In genomic region chr14:98994571-98994970, GRCh38 we compare ENCODE assay signal across 17 cellular contexts.
"Had no signal": no experiment of that assay in that cellular context is flagged by ENCODE, and none has a peak within 500 bp of the region (broad histone marks: within the 10 kb centered on the region; RNA-seq: fewer than 3 reads in every experiment).

No MANE protein-coding gene starts in this region.

- H3K4me3 ChIP-seq: adrenal gland, coronary artery, gastroesophageal sphincter, hepatocyte, left ventricle myocardium inferior, sigmoid colon, thoracic aorta had no signal

- H3K27me3 ChIP-seq: adrenal gland, gastroesophageal sphincter, hepatocyte, sigmoid colon had no signal

- H3K9me3 ChIP-seq: adrenal gland, gastroesophageal sphincter, sigmoid colon, thoracic aorta had no signal

- H3K4me3 Mint-ChIP-seq: memory B cell; nephron progenitor cell; stimulated activated naive CD8-positive, alpha-beta T cell treated with anti-CD3 and anti-CD28 coated beads, Interleukin-15, Interleukin-2, amounts not matched to agents 100 ng/mL and 50 ng/mL, for 24 hours had no signal

- H3K27ac Mint-ChIP-seq: memory B cell; nephron progenitor cell; stimulated activated naive CD8-positive, alpha-beta T cell treated with anti-CD3 and anti-CD28 coated beads, Interleukin-15, Interleukin-2, amounts not matched to agents 100 ng/mL and 50 ng/mL, for 24 hours had no signal

- H3K36me3 ChIP-seq: adrenal gland, gastroesophageal sphincter, left ventricle myocardium inferior, sigmoid colon, thoracic aorta had no signal

- ATAC-seq: gastroesophageal sphincter, SK-N-SH treated with all-trans-retinoic acid at 6 μM for 48 hours had no signal

- H3K4me1 ChIP-seq: adrenal gland, gastroesophageal sphincter, left ventricle myocardium inferior, sigmoid colon had no signal

- H3K9me3 Mint-ChIP-seq: nephron progenitor cell; stimulated activated naive CD8-positive, alpha-beta T cell treated with anti-CD3 and anti-CD28 coated beads, Interleukin-15, Interleukin-2, amounts not matched to agents 100 ng/mL and 50 ng/mL, for 24 hours had no signal

- DNase-seq: adrenal gland; caudate nucleus; effector CD4-positive, alpha-beta T cell; kidney; left ventricle myocardium inferior; nephron progenitor cell; Right ventricle myocardium superior; sigmoid colon; stimulated activated CD4-positive, alpha-beta T cell treated with anti-CD3 and anti-CD28 coated beads, Interleukin-12 subunit alpha, Interleukin-12 subunit beta, amount 100 ng/mL, for 4 hours; stimulated activated CD4-positive, alpha-beta T cell treated with anti-CD3 and anti-CD28 coated beads, Interleukin-2, amount 100 ng/mL, for 48 hours had no signal

- H3K36me3 Mint-ChIP-seq: memory B cell had no signal

- H3K4me1 Mint-ChIP-seq: memory B cell had no signal

- H3K27me3 Mint-ChIP-seq: stimulated activated naive CD8-positive, alpha-beta T cell treated with anti-CD3 and anti-CD28 coated beads, Interleukin-15, Interleukin-2, amounts not matched to agents 100 ng/mL and 50 ng/mL, for 24 hours had no signal

- H3K27ac ChIP-seq: adrenal gland, coronary artery, gastroesophageal sphincter, hepatocyte, left ventricle myocardium inferior, sigmoid colon, thoracic aorta had no signal
